12 cellular contexts compared by ENCODE assay signal in genomic region chr21:45053561-45053960, GRCh38. TPM values are rescaled to one million over a fixed set of nuclear protein-coding genes. Genes with fewer than 3 reads are reported as not detected.
A peak's percentile ranks its signal among the peaks of the same experiment; 100 is the strongest.
DNase-seq lines count a peak whose midpoint lies in the region; ATAC-seq, FAIRE-seq and TF ChIP-seq lines count a peak whose summit lies in the region.
"Had no signal": no experiment of that assay in that cellular context is flagged by ENCODE, and none has a peak within 500 bp of the region (broad histone marks: within the 10 kb centered on the region; RNA-seq: fewer than 3 reads in every experiment).

No MANE protein-coding gene starts in this region.

- 17% methylated on average over 3 of the region's 4 CpGs for WGBS in HepG2 (ENCODE audit: low lambda C conversion rate)
- no CpG with 5 or more reads among the region's 4 CpGs for WGBS in trophoblast cell (ENCODE audit: extremely low coverage, insufficient coverage, insufficient read length)

- no peak overlapping the region for H3K14ac ChIP-seq in trophoblast cell (ENCODE audit: low read length)

- H3K18ac ChIP-seq in trophoblast cell (ENCODE audit: low read length), result no peak overlapping the region

- H3K79me2 ChIP-seq in HepG2 (ENCODE audit: insufficient read depth, low read length) (no peaks in the 10 kb centered on the region), trophoblast cell (ENCODE audit: control insufficient read depth, insufficient read depth, low read length, poor library complexity) (peaks cover 2% of the 10 kb centered on the region)

- BruUV-seq in HepG2 (replicated peaks; lab: Mats Ljungman, UMichigan), result no TSS peak

- no peak overlapping the region for H3K9ac ChIP-seq in HepG2 (ENCODE audit: insufficient read depth, low read depth, low read length)
- no peak overlapping the region for H3K9ac ChIP-seq in trophoblast cell (ENCODE audit: low read length)

- H3K27ac ChIP-seq in HepG2 (ENCODE audit: extremely low read length, insufficient read depth, low read length) (no peak overlapping the region), trophoblast cell (ENCODE audit: low read depth, low read length) (no peak overlapping the region), tibial artery (peak overlapping the region; percentile 92 to 98)
- H3K27ac ChIP-seq: 22Rv1 had no signal

- H2AFZ ChIP-seq in HepG2 (ENCODE audit: low read length) (no peak overlapping the region), trophoblast cell (ENCODE audit: insufficient read depth, low read length, poor library complexity) (no peak overlapping the region)

- FAIRE-seq in HepG2 (lab: Jason Lieb, UNC), result no peak
- FAIRE-seq: H54 had no signal

- no peaks in the 10 kb centered on the region for H3K79me1 ChIP-seq in trophoblast cell (ENCODE audit: low read length)

- POLR2A ChIA-PET in HepG2 (lab: Yijun Ruan, JAX), result interaction anchor here (1.0 to 2.5 kb wide), 2 partner anchors 24 to 41 kb away, joined by 3 to 9 read pairs; no protein-coding TSS in a partner anchor

- no peak overlapping the region for H4K91ac ChIP-seq in trophoblast cell (ENCODE audit: low read depth, low read length)

- no peak for TF ChIP-seq POLR2A in HepG2 (IDR thresholded peaks at IDR 0.05; ENCODE audit: insufficient read depth in 1 of 2, low read depth in 2 of 2, low read length in 2 of 2)

- H2BK5ac ChIP-seq in trophoblast cell (ENCODE audit: low read depth, low read length, poor library complexity), result no peak overlapping the region

- in situ Hi-C loops in HepG2 (cut with HindIII; ENCODE audit: extremely low pct_ligation_motif_present, low pct_unique_long_range_greater_than_20kb), result no loop called here

- H3K9me3 ChIP-seq in HepG2 (ENCODE audit: low read length), result no peaks in the 10 kb centered on the region
- peaks cover 4% of the 10 kb centered on the region for H3K9me3 ChIP-seq in trophoblast cell (ENCODE audit: insufficient read depth, low read depth, low read length)
- H3K9me3 ChIP-seq in tibial artery, result no peaks in the 10 kb centered on the region

- intact Hi-C loops in cardiac septum (cut with DNase I), result no loop called here
- intact Hi-C loops in Right ventricle myocardium superior (cut with DNase I), result no loop called here
- intact Hi-C loops in HepG2 (cut with micrococcal nuclease; ENCODE audit: unreplicated experiment), result no loop called here
- intact Hi-C loops in tibial artery (cut with DNase I; ENCODE audit: low total_unique reads), result loop anchor here (5.0 kb wide), 1 partner anchor 101 kb away; no protein-coding TSS in a partner anchor

- H3K4me1 ChIP-seq in HepG2 (ENCODE audit: insufficient read depth, low read length) (peaks cover 32% of the 10 kb centered on the region), trophoblast cell (ENCODE audit: control insufficient read depth in 1 of 2, insufficient read depth in 2 of 2, low read length in 2 of 2) (no peaks in the 10 kb centered on the region), tibial artery (peaks cover 5 to 84% (median 56%) of the 10 kb centered on the region in 4 donors)

- H3K4me2 ChIP-seq in HepG2 (ENCODE audit: low read depth, low read length) (no peak overlapping the region; the same call in 1 of the 2 replicates), trophoblast cell (ENCODE audit: low read length) (no peak overlapping the region)

- TF ChIP-seq CTCF in HepG2 (CRISPR knock-in tag; IDR thresholded peaks at IDR 0.05) (no peak), tibial artery (IDR thresholded peaks at IDR 0.05) (no peak)

- H4K12ac ChIP-seq in trophoblast cell (ENCODE audit: low read depth, low read length), result no peak overlapping the region

- no peak for TF ChIP-seq RAD21 in HepG2 (CRISPR knock-in tag; IDR thresholded peaks at IDR 0.05)

- H3K36me3 ChIP-seq in HepG2 (replicated peaks in 1 of 2; ENCODE audit: control insufficient read depth in 1 of 2, insufficient read depth in 2 of 2, low read length in 2 of 2), result no peaks in the 10 kb centered on the region
- H3K36me3 ChIP-seq in trophoblast cell (ENCODE audit: control insufficient read depth in 1 of 2, insufficient read depth in 2 of 2, low read length in 2 of 2), result no peaks in the 10 kb centered on the region
- H3K36me3 ChIP-seq in tibial artery, result no peaks in the 10 kb centered on the region

- peak overlapping the region; percentile 7 for H2BK12ac ChIP-seq in trophoblast cell (ENCODE audit: low read length)

- ATAC-seq in Right ventricle myocardium superior (ENCODE audit: poor library complexity), result no peak
- peak; percentile 21; the same call in 2 of the 3 replicates for ATAC-seq in HepG2
- ATAC-seq: CD8-positive, alpha-beta T cell had no signal

- no peak overlapping the region for H4K8ac ChIP-seq in trophoblast cell (ENCODE audit: low read depth, low read length)

- CTCF ChIA-PET in HepG2 (lab: Yijun Ruan, JAX; ENCODE audit: low intra/inter-chr PET ratio, low total read pairs), result no interaction called here

- DNase-seq in cardiac septum (ENCODE audit: low spot score), result peak; percentile 38
- no peak for DNase-seq in Right ventricle myocardium superior
- no peak for DNase-seq in HepG2 (ENCODE audit: low spot score)
- no peak for DNase-seq in trophoblast cell
- DNase-seq in tibial artery, result peak in 1 of 2 donors; percentile 62
- no peak for DNase-seq in activated CD4-positive, alpha-beta T cell treated with anti-CD3 and anti-CD28 coated beads, Interleukin-2, amount 50 U/mL, for 4 hours
- DNase-seq in amniotic stem cell (lab: John Stamatoyannopoulos, UW), result no peak
- no peak for DNase-seq in NCI-H1105 treated with DMSO at 0.1 percent for 48 hours (lab: John Stamatoyannopoulos, UW)
- DNase-seq: CD8-positive, alpha-beta T cell; COR-L47 had no signal

- H3K23ac ChIP-seq in trophoblast cell (ENCODE audit: low read length), result no peak overlapping the region

- no peak for TF ChIP-seq EP300 in HepG2 (IDR thresholded peaks at IDR 0.05; ENCODE audit: low read depth in 2 of 2, low read length in 2 of 2)
- no peak for TF ChIP-seq EP300 in HepG2 (CRISPR knock-in tag; IDR thresholded peaks at IDR 0.05; ENCODE audit: borderline replicate concordance)

- H3K27me3 ChIP-seq in HepG2 (ENCODE audit: control insufficient read depth in 1 of 2, insufficient read depth in 2 of 2, low read length in 2 of 2) (peaks cover 7 to 55% of the 10 kb centered on the region in 2 experiments; a peak in 3 of 5 replicates), trophoblast cell (ENCODE audit: insufficient read depth, low read length) (no peaks in the 10 kb centered on the region), tibial artery (no peaks in the 10 kb centered on the region)

- H3K4me3 ChIP-seq in HepG2 (replicated peaks in 1 of 3; ENCODE audit: insufficient read depth in 1 of 3, low read depth in 2 of 3, low read length in 3 of 3) (no peak overlapping the region), trophoblast cell (ENCODE audit: low read depth, low read length) (no peak overlapping the region), tibial artery (no peak overlapping the region)

- no peak overlapping the region for H3K4ac ChIP-seq in trophoblast cell (ENCODE audit: low read depth, low read length)

- H2BK120ac ChIP-seq in trophoblast cell (ENCODE audit: insufficient read depth, low read length, poor library complexity), result no peak overlapping the region

- H2AK5ac ChIP-seq in trophoblast cell (ENCODE audit: low read length), result no peak overlapping the region

- H4K20me1 ChIP-seq in HepG2 (ENCODE audit: insufficient read depth, low read length), result no peaks in the 10 kb centered on the region

TF ChIP-seq in HepG2, 621 proteins besides CTCF, POLR2A, EP300 and RAD21 (continues in another document):
- TF ChIP-seq PLSCR1 (CRISPR knock-in tag; IDR thresholded peaks at IDR 0.05; ENCODE audit: borderline replicate concordance) (no peak), TFDP1 (CRISPR knock-in tag; IDR thresholded peaks at IDR 0.05; ENCODE audit: borderline replicate concordance) (no peak), ZNF44 (CRISPR knock-in tag; IDR thresholded peaks at IDR 0.05) (no peak)

RNA-seq across cellular contexts. Expression of gene ADARB1, which starts 20.8 kb away (rescaled TPM):
- total RNA-seq in cardiac septum (13.7 TPM), Right ventricle myocardium superior (11.6 TPM), HepG2 (2016; rRNA removed; fragmentation: Illumina TruSeq; extraction: Trizol) (9.2 and 10.0 TPM in 2 replicates)
- total RNA-seq in HepG2 (2016; cell fraction: cytosol; rRNA removed; fragmentation: Illumina TruSeq; extraction: Trizol; ENCODE audit: low read depth), result 28.7 and 30.2 TPM in 2 replicates
- total RNA-seq in HepG2 (2016; cell fraction: insoluble cytoplasmic fraction; rRNA removed; fragmentation: Illumina TruSeq; extraction: Trizol), result 7.9 and 11.7 TPM in 2 replicates
- 20.0 and 20.9 TPM in 2 replicates for total RNA-seq in HepG2 (2016; cell fraction: membrane; rRNA removed; fragmentation: Illumina TruSeq; extraction: Trizol)
- total RNA-seq in HepG2 (2016; cell fraction: nucleus; rRNA removed; fragmentation: Illumina TruSeq; extraction: Trizol), result 8.5 and 10.4 TPM in 2 replicates
- polyA plus RNA-seq in HepG2 (2011; rRNA removed), result 6.6 and 7.1 TPM in 2 replicates
- polyA plus RNA-seq in HepG2 (2011; cell fraction: cytosol; rRNA removed), result 4.2 and 4.4 TPM in 2 replicates
- polyA plus RNA-seq in HepG2 (2011; cell fraction: nucleus; rRNA removed), result 22.2 and 26.9 TPM in 2 replicates
- polyA plus RNA-seq in HepG2 (2012), result 5.3 and 7.8 TPM in 2 replicates
- 5.5 and 7.0 TPM in 2 replicates for polyA plus RNA-seq in HepG2 (2016; cell fraction: cytosol; fragmentation: Illumina TruSeq; extraction: Trizol; ENCODE audit: low read depth)
- polyA plus RNA-seq in HepG2 (2016; cell fraction: insoluble cytoplasmic fraction; fragmentation: Illumina TruSeq; extraction: Trizol; ENCODE audit: low read depth), result 6.8 and 8.6 TPM in 2 replicates
- 6.8 and 9.8 TPM in 2 replicates for polyA plus RNA-seq in HepG2 (2016; cell fraction: membrane; fragmentation: Illumina TruSeq; extraction: Trizol; ENCODE audit: low read depth)
- 23.5 and 27.1 TPM in 2 replicates for polyA plus RNA-seq in HepG2 (2016; cell fraction: nucleus; fragmentation: Illumina TruSeq; extraction: Trizol; ENCODE audit: insufficient read depth, low read depth)
- polyA minus RNA-seq in HepG2 (2011; rRNA and poly(A)+ RNA removed; ENCODE audit: low replicate concordance), result 15.4 and 123 TPM in 2 replicates
- 7.9 and 8.5 TPM in 2 replicates for polyA minus RNA-seq in HepG2 (2011; cell fraction: cytosol; rRNA and poly(A)+ RNA removed)
- 16.2 and 17.0 TPM in 2 replicates for polyA minus RNA-seq in HepG2 (2011; cell fraction: nucleus; rRNA and poly(A)+ RNA removed)
- polyA plus RNA-seq in trophoblast cell (2013), result 12.9 and 14.2 TPM in 2 replicates

Comparison
In these comparisons a context has a peak if more than half of its experiments do, and no peak if none do; other contexts are left out.
1. H3K27ac ChIP-seq: peak in tibial artery (2 of 2); none in HepG2 (single experiment) and trophoblast cell (single experiment).